8 cellular contexts compared by ENCODE assay signal in genomic region chr11:10451399-10452116, GRCh38. TPM values are rescaled to one million over a fixed set of nuclear protein-coding genes. Genes with fewer than 3 reads are reported as not detected.
DNase-seq lines count a peak whose midpoint lies in the region; ATAC-seq and TF ChIP-seq lines count a peak whose summit lies in the region.

No MANE protein-coding gene starts in this region.

- H3K4me1 ChIP-seq in effector memory CD4-positive, alpha-beta T cell (ENCODE audit: control insufficient read depth, insufficient read depth, low read length, poor library complexity, severe bottlenecking) = peaks cover 39% of the 10 kb centered on the region
- peaks cover 16% of the 10 kb centered on the region for H3K4me1 ChIP-seq in psoas muscle

- H3K4me3 ChIP-seq in effector memory CD4-positive, alpha-beta T cell (ENCODE audit: insufficient read depth, low read depth, low read length, poor library complexity, severe bottlenecking) = peak overlapping the region; percentile 65
- peak overlapping the region; percentile 69 for H3K4me3 ChIP-seq in psoas muscle

- no peaks in the 10 kb centered on the region for H3K36me3 ChIP-seq in effector memory CD4-positive, alpha-beta T cell (ENCODE audit: control insufficient read depth, insufficient read depth, low read length)
- no peaks in the 10 kb centered on the region for H3K36me3 ChIP-seq in psoas muscle (ENCODE audit: insufficient read depth in 1 of 2, low read depth in 1 of 2)

- WGBS in psoas muscle, 3 donors = 42 to 61% (median 49%) methylated on average over 5 of the region's 5 CpGs

- intact Hi-C loops in psoas muscle (cut with DNase I) = loop anchor here in 1 of 2 donors (2.0 to 10.0 kb wide), 2 partner anchors 39 to 63 kb away; no protein-coding TSS in a partner anchor

- DNase-seq in NOMO-1 (lab: John Stamatoyannopoulos, UW; ENCODE audit: unreplicated experiment in 2 of 2) (peak; percentile 33 to 55), psoas muscle (no peak), GM10266 (ENCODE audit: extremely low spot score) (no peak)
- DNase-seq in effector memory CD4-positive, alpha-beta T cell = no peak

- TF ChIP-seq CTCF in psoas muscle (IDR thresholded peaks at IDR 0.05) = no peak
- TF ChIP-seq CTCF in GM10266 (IDR thresholded peaks at IDR 0.05; ENCODE audit: control insufficient read depth, insufficient read depth, low read depth, missing control alignments) = no peak

- H3K27me3 ChIP-seq in effector memory CD4-positive, alpha-beta T cell (replicated peaks; ENCODE audit: control insufficient read depth, insufficient read depth, low read length, poor library complexity, severe bottlenecking) = no peaks in the 10 kb centered on the region
- H3K27me3 ChIP-seq in psoas muscle (ENCODE audit: insufficient read depth in 3 of 3, low read length in 2 of 3) = peaks cover 0 to 7% (median 0%) of the 10 kb centered on the region in 3 donors

- peak overlapping the region; percentile 76 for H3K27ac ChIP-seq in effector memory CD4-positive, alpha-beta T cell (ENCODE audit: insufficient read depth, low read length, poor library complexity, severe bottlenecking)
- peak overlapping the region; percentile 19 for H3K27ac ChIP-seq in psoas muscle

- ATAC-seq in GM21786 (IDR thresholded peaks at IDR 0.05; ENCODE audit: unreplicated experiment) (peak; percentile 27), psoas muscle (no peak), GM21367 (IDR thresholded peaks at IDR 0.05; ENCODE audit: unreplicated experiment) (no peak), GM19455 (IDR thresholded peaks at IDR 0.05; ENCODE audit: unreplicated experiment) (no peak), HG03442 (IDR thresholded peaks at IDR 0.05; ENCODE audit: unreplicated experiment) (no peak)

- no peaks in the 10 kb centered on the region for H3K9me3 ChIP-seq in effector memory CD4-positive, alpha-beta T cell (ENCODE audit: control insufficient read depth, low read length)
- no peaks in the 10 kb centered on the region for H3K9me3 ChIP-seq in psoas muscle

RNA-seq across cellular contexts. Expression of gene AMPD3, which starts 3.5 kb away (rescaled TPM):
- total RNA-seq in psoas muscle = 100 to 1,000 TPM in 3 of 4 donors, 10 to 100 TPM in 1; 45.4 to 120 (median 110) TPM
- 10 to 100 TPM; 23.5 to 67.7 (median 57.9) TPM for polyA plus RNA-seq in psoas muscle

Comparison
In these comparisons a context has a peak if more than half of its experiments do, and no peak if none do; other contexts are left out.
1. DNase-seq: peak in NOMO-1 (2 of 2); none in effector memory CD4-positive, alpha-beta T cell (0 of 3), psoas muscle (0 of 2) and GM10266 (single experiment).